27 cellular contexts compared by ENCODE assay signal in genomic region chr6:47157653-47158219, GRCh38.
"Had no signal": no experiment of that assay in that cellular context is flagged by ENCODE, and none has a peak within 500 bp of the region (broad histone marks: within the 10 kb centered on the region; RNA-seq: fewer than 3 reads in every experiment).

No MANE protein-coding gene starts in this region.

- H3K27me3 ChIP-seq: esophagus squamous epithelium, foreskin keratinocyte, gastroesophageal sphincter, left lung, ovary, testis had no signal

- DNase-seq: cortex of kidney; effector memory CD8-positive, alpha-beta T cell; erythroblast; esophagus squamous epithelium; foreskin keratinocyte; heart right ventricle; hippocampal formation; left cardiac atrium; left lung; naive thymus-derived CD8-positive, alpha-beta T cell; occipital lobe; ovary; posterior cingulate gyrus; psoas muscle; right cardiac atrium; small intestine; stimulated activated CD4-positive, alpha-beta T cell treated with anti-CD3 and anti-CD28 coated beads, Interleukin-1b, Interleukin-23, amount 100 ng/mL, for 48 hours; stimulated activated CD4-positive, alpha-beta T cell treated with anti-CD3 and anti-CD28 coated beads, Interleukin-4, amount 100 ng/mL, for 1 hour; stimulated activated CD8-positive, alpha-beta memory T cell treated with anti-CD3 and anti-CD28 coated beads, Interleukin-4, amount 100 ng/mL, for 48 hours; stimulated activated naive CD4-positive, alpha-beta T cell; substantia nigra; testis; tibial artery had no signal

- H3K4me3 Mint-ChIP-seq: effector memory CD8-positive, alpha-beta T cell; naive thymus-derived CD8-positive, alpha-beta T cell; type B pancreatic cell had no signal

- H3K27ac ChIP-seq: esophagus squamous epithelium, foreskin keratinocyte, gastroesophageal sphincter, heart right ventricle, left lung, ovary, psoas muscle, testis, tibial artery had no signal

- H3K36me3 Mint-ChIP-seq: naive thymus-derived CD8-positive, alpha-beta T cell; type B pancreatic cell had no signal

- H3K9me3 ChIP-seq: esophagus squamous epithelium, gastroesophageal sphincter, heart right ventricle, left lung, ovary, psoas muscle, testis, tibial artery had no signal

- H3K4me3 ChIP-seq: esophagus squamous epithelium, gastroesophageal sphincter, heart right ventricle, left lung, ovary, psoas muscle, testis, tibial artery had no signal

- H3K36me3 ChIP-seq: esophagus squamous epithelium, gastroesophageal sphincter, heart right ventricle, left lung, ovary, tibial artery had no signal

- FAIRE-seq: endometrium, islet of Langerhans, small intestine had no signal

- H3K9me3 Mint-ChIP-seq: effector memory CD8-positive, alpha-beta T cell; naive thymus-derived CD8-positive, alpha-beta T cell; type B pancreatic cell had no signal

- ATAC-seq: effector memory CD8-positive, alpha-beta T cell; foreskin keratinocyte; gastroesophageal sphincter; heart right ventricle; left cardiac atrium; left lung; naive thymus-derived CD8-positive, alpha-beta T cell; psoas muscle; right cardiac atrium had no signal

- H3K27me3 Mint-ChIP-seq: type B pancreatic cell had no signal

- H3K27ac Mint-ChIP-seq: effector memory CD8-positive, alpha-beta T cell; naive thymus-derived CD8-positive, alpha-beta T cell; type B pancreatic cell had no signal

- H3K4me1 ChIP-seq: gastroesophageal sphincter, left lung, psoas muscle, testis, tibial artery had no signal
